Comparison of ENCODE assay signal across 8 cellular contexts in genomic region chr5:149550608-149551226, GRCh38. TPM values are rescaled to one million over a fixed set of nuclear protein-coding genes. Genes with fewer than 3 reads are reported as not detected.
DNase-seq lines count a peak whose midpoint lies in the region; ATAC-seq and TF ChIP-seq lines count a peak whose summit lies in the region.

No MANE protein-coding gene starts in this region.

- peak overlapping the region; percentile 99 for H3K27ac Mint-ChIP-seq in activated CD4-positive, alpha-beta memory T cell treated with anti-CD3 and anti-CD28 coated beads for 36 hours

- H3K79me2 ChIP-seq in parathyroid adenoma = peaks cover 44% of the 10 kb centered on the region

- TF ChIP-seq CTCF in foreskin keratinocyte (conservative IDR thresholded peaks at IDR 0.05) (no peak), parathyroid adenoma (IDR thresholded peaks at IDR 0.05) (no peak)

- H3K36me3 ChIP-seq in parathyroid adenoma (ENCODE audit: control insufficient read depth, insufficient read depth, low read length) = no peaks in the 10 kb centered on the region

- peaks cover 40% of the 10 kb centered on the region for H3K4me1 Mint-ChIP-seq in activated CD4-positive, alpha-beta memory T cell treated with anti-CD3 and anti-CD28 coated beads for 36 hours (ENCODE audit: low read depth)

- H3K4me3 Mint-ChIP-seq in activated CD4-positive, alpha-beta memory T cell treated with anti-CD3 and anti-CD28 coated beads for 36 hours = peak overlapping the region; percentile 97

- H3K36me3 Mint-ChIP-seq in activated CD4-positive, alpha-beta memory T cell treated with anti-CD3 and anti-CD28 coated beads for 36 hours = peaks cover 44% of the 10 kb centered on the region

- H3K27ac ChIP-seq in foreskin keratinocyte (peak overlapping the region; percentile 96), parathyroid adenoma (peak overlapping the region; percentile 99)

- peak overlapping the region; percentile 100 for H3K4me2 ChIP-seq in parathyroid adenoma (ENCODE audit: low read length)

- peak overlapping the region; percentile 99 for H3K9ac ChIP-seq in parathyroid adenoma

- POLR2A ChIA-PET in activated CD4-positive, alpha-beta memory T cell treated with anti-CD3 and anti-CD28 coated beads for 36 hours (lab: Charles Lee) = interaction anchor here (0.6 to 4.1 kb wide), 18 partner anchors 12 to 410 kb away, joined by 3 to 23 read pairs (median 4); partner anchors contain the start of genes ARHGEF37, GRPEL2, PCYOX1L and SLC26A2

- no peaks in the 10 kb centered on the region for H3K9me3 Mint-ChIP-seq in activated CD4-positive, alpha-beta memory T cell treated with anti-CD3 and anti-CD28 coated beads for 36 hours

- H3K4me3 ChIP-seq in parathyroid adenoma (ENCODE audit: low read depth, low read length) = peak overlapping the region; percentile 95

- H2AFZ ChIP-seq in parathyroid adenoma = peak overlapping the region; percentile 72

- DNase-seq in NCI-H1417 (lab: John Stamatoyannopoulos, UW) = peak in 2 of 3 experiments; percentile 36 to 44
- DNase-seq in NCI-H1417 treated with DMSO at 0.1 percent for 48 hours (lab: John Stamatoyannopoulos, UW) = no peak
- DNase-seq in activated CD4-positive, alpha-beta memory T cell treated with anti-CD3 and anti-CD28 coated beads for 36 hours = peak; percentile 42
- DNase-seq in foreskin keratinocyte = no peak
- DNase-seq in activated effector memory CD4-positive, alpha-beta T cell treated with Interleukin-2 at 50 U/mL for 16 hours = no peak
- no peak for DNase-seq in kidney tubule cell (ENCODE audit: low spot score)

- CTCF ChIA-PET in activated CD4-positive, alpha-beta memory T cell treated with anti-CD3 and anti-CD28 coated beads for 36 hours (lab: Charles Lee) = interaction anchor here (0.7 to 5.4 kb wide), 22 partner anchors 7 to 899 kb away, joined by 3 to 35 read pairs (median 6); partner anchors contain the start of genes PCYOX1L and RPS14

- ATAC-seq in HG03064 (IDR thresholded peaks at IDR 0.05; ENCODE audit: low read depth, unreplicated experiment) = peak; percentile 6
- ATAC-seq in foreskin keratinocyte = no peak

- intact Hi-C loops in activated CD4-positive, alpha-beta memory T cell treated with anti-CD3 and anti-CD28 coated beads for 36 hours (cut with micrococcal nuclease) = loop anchor here (1.0 to 10.0 kb wide), 8 partner anchors 11 to 1166 kb away; partner anchors contain the start of genes CD74, FBXO38, HMGXB3 and TIGD6

- H3K9me3 ChIP-seq in parathyroid adenoma (ENCODE audit: control insufficient read depth, low read length) = no peaks in the 10 kb centered on the region

- H3K27me3 Mint-ChIP-seq in activated CD4-positive, alpha-beta memory T cell treated with anti-CD3 and anti-CD28 coated beads for 36 hours = no peaks in the 10 kb centered on the region

- peaks cover 14% of the 10 kb centered on the region for H3K4me1 ChIP-seq in foreskin keratinocyte
- H3K4me1 ChIP-seq in parathyroid adenoma = peaks cover 2% of the 10 kb centered on the region

- H3K27me3 ChIP-seq in foreskin keratinocyte (no peaks in the 10 kb centered on the region), parathyroid adenoma (ENCODE audit: control insufficient read depth, insufficient read depth, low read length) (no peaks in the 10 kb centered on the region)

RNA-seq across cellular contexts. Expression of gene CSNK1A1, which starts 0.5 kb away (rescaled TPM):
- total RNA-seq in activated CD4-positive, alpha-beta memory T cell treated with anti-CD3 and anti-CD28 coated beads for 36 hours = 100 to 1,000 TPM; 165 to 170 TPM
- 283 and 324 TPM in 2 replicates for total RNA-seq in foreskin keratinocyte
- polyA plus RNA-seq in foreskin keratinocyte = 93.4 and 93.8 TPM in 2 replicates

RNA-seq across cellular contexts. Expression of gene ARHGEF37, which starts 30.6 kb away (rescaled TPM):
- under 1 TPM; 0.69 to 0.77 TPM for total RNA-seq in activated CD4-positive, alpha-beta memory T cell treated with anti-CD3 and anti-CD28 coated beads for 36 hours
- total RNA-seq in foreskin keratinocyte = 2.6 and 2.7 TPM in 2 replicates
- 0.96 and 1.2 TPM in 2 replicates for polyA plus RNA-seq in foreskin keratinocyte

Comparison
In these comparisons a context has a peak if more than half of its experiments do, and no peak if none do; other contexts are left out.
1. DNase-seq: peak in NCI-H1417 (2 of 3) and activated CD4-positive, alpha-beta memory T cell treated with anti-CD3 and anti-CD28 coated beads for 36 hours (single experiment); none in NCI-H1417 treated with DMSO at 0.1 percent for 48 hours (single experiment), foreskin keratinocyte (0 of 2), activated effector memory CD4-positive, alpha-beta T cell treated with Interleukin-2 at 50 U/mL for 16 hours (single experiment) and kidney tubule cell (single experiment).